1 cellular context compared by ENCODE assay signal in the genomic region with DNA sequence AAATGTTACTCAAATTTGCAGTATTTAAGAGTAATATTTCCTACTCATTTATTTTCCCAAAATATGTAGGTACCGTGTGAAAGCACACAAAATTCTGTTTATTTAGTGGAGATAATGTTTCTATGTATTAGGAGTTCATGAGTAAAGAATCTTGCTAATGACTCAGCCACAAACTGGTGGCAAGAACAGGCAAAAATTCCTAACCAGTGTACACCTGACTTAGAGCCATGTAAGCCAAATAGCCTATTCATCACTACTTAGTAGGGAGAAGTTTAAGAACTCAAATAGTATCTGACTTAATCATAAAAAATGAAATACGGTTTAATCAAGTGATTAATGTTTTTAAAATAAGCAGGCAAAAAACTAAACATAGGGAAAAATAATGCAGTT.
TF ChIP-seq lines count a peak whose summit lies in the region.

No MANE protein-coding gene starts in this region.

TF ChIP-seq in IMR-90, 13 proteins besides CTCF, POLR2A, EP300 and RAD21 (continued from another document):
- TF ChIP-seq RCOR1 (IDR thresholded peaks at IDR 0.05; ENCODE audit: insufficient replicate concordance, low read length) (no peak), USF2 (IDR thresholded peaks at IDR 0.05; ENCODE audit: low read depth, low read length) (no peak), RFX5 (IDR thresholded peaks at IDR 0.05; ENCODE audit: low read depth, low read length) (no peak)
- TF ChIP-seq, protein P1, sequence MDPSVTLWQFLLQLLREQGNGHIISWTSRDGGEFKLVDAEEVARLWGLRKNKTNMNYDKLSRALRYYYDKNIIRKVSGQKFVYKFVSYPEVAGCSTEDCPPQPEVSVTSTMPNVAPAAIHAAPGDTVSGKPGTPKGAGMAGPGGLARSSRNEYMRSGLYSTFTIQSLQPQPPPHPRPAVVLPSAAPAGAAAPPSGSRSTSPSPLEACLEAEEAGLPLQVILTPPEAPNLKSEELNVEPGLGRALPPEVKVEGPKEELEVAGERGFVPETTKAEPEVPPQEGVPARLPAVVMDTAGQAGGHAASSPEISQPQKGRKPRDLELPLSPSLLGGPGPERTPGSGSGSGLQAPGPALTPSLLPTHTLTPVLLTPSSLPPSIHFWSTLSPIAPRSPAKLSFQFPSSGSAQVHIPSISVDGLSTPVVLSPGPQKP (IDR thresholded peaks at IDR 0.05; ENCODE audit: borderline replicate concordance, low read depth, low read length), result no peak
